In the genomic region with DNA sequence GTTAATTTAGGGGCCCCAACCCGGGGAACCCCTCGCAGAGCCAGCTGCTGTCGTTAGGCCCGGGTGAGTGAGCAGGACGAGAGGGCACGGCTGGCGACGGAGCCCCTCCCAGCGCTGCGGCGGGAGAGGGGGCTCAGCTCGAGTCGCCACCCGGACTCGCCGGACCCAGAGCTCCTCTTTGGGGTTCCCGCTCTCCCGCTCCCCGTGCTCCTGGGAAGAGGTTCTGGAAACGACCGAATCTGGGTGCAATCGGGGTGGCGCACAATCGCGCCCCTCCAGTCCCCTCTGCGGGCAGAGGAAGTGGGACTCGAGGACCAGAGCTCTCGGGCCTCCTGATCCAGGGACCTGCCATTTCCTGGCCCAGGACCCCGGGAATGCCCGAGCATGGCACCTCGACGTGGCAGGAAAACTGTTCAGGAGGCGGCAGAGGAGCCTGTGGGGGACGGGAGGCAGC, we compare ENCODE assay signal across 1 cellular context.
TF ChIP-seq lines count a peak whose summit lies in the region.

No MANE protein-coding gene starts in this region.

TF ChIP-seq in GM23338, 12 proteins besides CTCF, POLR2A, EP300 and RAD21:
- TF ChIP-seq, protein P1, sequence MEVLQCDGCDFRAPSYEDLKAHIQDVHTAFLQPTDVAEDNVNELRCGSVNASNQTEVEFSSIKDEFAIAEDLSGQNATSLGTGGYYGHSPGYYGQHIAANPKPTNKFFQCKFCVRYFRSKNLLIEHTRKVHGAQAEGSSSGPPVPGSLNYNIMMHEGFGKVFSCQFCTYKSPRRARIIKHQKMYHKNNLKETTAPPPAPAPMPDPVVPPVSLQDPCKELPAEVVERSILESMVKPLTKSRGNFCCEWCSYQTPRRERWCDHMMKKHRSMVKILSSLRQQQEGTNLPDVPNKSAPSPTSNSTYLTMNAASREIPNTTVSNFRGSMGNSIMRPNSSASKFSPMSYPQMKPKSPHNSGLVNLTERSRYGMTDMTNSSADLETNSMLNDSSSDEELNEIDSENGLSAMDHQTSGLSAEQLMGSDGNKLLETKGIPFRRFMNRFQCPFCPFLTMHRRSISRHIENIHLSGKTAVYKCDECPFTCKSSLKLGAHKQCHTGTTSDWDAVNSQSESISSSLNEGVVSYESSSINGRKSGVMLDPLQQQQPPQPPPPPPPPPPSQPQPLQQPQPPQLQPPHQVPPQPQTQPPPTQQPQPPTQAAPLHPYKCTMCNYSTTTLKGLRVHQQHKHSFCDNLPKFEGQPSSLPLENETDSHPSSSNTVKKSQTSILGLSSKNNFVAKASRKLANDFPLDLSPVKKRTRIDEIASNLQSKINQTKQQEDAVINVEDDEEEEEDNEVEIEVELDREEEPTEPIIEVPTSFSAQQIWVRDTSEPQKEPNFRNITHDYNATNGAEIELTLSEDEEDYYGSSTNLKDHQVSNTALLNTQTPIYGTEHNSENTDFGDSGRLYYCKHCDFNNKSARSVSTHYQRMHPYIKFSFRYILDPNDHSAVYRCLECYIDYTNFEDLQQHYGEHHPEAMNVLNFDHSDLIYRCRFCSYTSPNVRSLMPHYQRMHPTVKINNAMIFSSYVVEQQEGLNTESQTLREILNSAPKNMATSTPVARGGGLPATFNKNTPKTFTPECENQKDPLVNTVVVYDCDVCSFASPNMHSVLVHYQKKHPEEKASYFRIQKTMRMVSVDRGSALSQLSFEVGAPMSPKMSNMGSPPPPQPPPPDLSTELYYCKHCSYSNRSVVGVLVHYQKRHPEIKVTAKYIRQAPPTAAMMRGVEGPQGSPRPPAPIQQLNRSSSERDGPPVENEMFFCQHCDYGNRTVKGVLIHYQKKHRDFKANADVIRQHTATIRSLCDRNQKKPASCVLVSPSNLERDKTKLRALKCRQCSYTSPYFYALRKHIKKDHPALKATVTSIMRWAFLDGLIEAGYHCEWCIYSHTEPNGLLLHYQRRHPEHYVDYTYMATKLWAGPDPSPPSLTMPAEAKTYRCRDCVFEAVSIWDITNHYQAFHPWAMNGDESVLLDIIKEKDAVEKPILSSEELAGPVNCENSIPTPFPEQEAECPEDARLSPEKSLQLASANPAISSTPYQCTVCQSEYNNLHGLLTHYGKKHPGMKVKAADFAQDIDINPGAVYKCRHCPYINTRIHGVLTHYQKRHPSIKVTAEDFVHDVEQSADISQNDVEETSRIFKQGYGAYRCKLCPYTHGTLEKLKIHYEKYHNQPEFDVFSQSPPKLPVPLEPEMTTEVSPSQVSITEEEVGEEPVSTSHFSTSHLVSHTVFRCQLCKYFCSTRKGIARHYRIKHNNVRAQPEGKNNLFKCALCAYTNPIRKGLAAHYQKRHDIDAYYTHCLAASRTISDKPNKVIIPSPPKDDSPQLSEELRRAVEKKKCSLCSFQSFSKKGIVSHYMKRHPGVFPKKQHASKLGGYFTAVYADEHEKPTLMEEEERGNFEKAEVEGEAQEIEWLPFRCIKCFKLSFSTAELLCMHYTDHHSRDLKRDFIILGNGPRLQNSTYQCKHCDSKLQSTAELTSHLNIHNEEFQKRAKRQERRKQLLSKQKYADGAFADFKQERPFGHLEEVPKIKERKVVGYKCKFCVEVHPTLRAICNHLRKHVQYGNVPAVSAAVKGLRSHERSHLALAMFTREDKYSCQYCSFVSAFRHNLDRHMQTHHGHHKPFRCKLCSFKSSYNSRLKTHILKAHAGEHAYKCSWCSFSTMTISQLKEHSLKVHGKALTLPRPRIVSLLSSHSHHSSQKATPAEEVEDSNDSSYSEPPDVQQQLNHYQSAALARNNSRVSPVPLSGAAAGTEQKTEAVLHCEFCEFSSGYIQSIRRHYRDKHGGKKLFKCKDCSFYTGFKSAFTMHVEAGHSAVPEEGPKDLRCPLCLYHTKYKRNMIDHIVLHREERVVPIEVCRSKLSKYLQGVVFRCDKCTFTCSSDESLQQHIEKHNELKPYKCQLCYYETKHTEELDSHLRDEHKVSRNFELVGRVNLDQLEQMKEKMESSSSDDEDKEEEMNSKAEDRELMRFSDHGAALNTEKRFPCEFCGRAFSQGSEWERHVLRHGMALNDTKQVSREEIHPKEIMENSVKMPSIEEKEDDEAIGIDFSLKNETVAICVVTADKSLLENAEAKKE (CRISPR knock-in tag; IDR thresholded peaks at IDR 0.05), result no peak
- no peak for TF ChIP-seq EZH2 (IDR thresholded peaks at IDR 0.05; ENCODE audit: low read depth, unreplicated experiment)
- TF ChIP-seq, protein P2, sequence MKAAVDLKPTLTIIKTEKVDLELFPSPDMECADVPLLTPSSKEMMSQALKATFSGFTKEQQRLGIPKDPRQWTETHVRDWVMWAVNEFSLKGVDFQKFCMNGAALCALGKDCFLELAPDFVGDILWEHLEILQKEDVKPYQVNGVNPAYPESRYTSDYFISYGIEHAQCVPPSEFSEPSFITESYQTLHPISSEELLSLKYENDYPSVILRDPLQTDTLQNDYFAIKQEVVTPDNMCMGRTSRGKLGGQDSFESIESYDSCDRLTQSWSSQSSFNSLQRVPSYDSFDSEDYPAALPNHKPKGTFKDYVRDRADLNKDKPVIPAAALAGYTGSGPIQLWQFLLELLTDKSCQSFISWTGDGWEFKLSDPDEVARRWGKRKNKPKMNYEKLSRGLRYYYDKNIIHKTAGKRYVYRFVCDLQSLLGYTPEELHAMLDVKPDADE (IDR thresholded peaks at IDR 0.05), result no peak
- TF ChIP-seq NANOG (IDR thresholded peaks at IDR 0.05; ENCODE audit: borderline replicate concordance), result no peak
- TF ChIP-seq EZH2phosphoT487 (IDR thresholded peaks at IDR 0.05; ENCODE audit: unreplicated experiment), result no peak
- no peak for TF ChIP-seq JUNB (IDR thresholded peaks at IDR 0.05; ENCODE audit: unreplicated experiment)
- no peak for TF ChIP-seq POLR2AphosphoS5 (IDR thresholded peaks at IDR 0.05; ENCODE audit: low read depth)
- TF ChIP-seq ZNF331 (CRISPR knock-in tag; IDR thresholded peaks at IDR 0.05; ENCODE audit: low read depth), result no peak
- no peak for TF ChIP-seq ZNF114 (CRISPR knock-in tag; IDR thresholded peaks at IDR 0.05)
- no peak for TF ChIP-seq STAT1 (IDR thresholded peaks at IDR 0.05; ENCODE audit: unreplicated experiment)
- TF ChIP-seq, protein P3, sequence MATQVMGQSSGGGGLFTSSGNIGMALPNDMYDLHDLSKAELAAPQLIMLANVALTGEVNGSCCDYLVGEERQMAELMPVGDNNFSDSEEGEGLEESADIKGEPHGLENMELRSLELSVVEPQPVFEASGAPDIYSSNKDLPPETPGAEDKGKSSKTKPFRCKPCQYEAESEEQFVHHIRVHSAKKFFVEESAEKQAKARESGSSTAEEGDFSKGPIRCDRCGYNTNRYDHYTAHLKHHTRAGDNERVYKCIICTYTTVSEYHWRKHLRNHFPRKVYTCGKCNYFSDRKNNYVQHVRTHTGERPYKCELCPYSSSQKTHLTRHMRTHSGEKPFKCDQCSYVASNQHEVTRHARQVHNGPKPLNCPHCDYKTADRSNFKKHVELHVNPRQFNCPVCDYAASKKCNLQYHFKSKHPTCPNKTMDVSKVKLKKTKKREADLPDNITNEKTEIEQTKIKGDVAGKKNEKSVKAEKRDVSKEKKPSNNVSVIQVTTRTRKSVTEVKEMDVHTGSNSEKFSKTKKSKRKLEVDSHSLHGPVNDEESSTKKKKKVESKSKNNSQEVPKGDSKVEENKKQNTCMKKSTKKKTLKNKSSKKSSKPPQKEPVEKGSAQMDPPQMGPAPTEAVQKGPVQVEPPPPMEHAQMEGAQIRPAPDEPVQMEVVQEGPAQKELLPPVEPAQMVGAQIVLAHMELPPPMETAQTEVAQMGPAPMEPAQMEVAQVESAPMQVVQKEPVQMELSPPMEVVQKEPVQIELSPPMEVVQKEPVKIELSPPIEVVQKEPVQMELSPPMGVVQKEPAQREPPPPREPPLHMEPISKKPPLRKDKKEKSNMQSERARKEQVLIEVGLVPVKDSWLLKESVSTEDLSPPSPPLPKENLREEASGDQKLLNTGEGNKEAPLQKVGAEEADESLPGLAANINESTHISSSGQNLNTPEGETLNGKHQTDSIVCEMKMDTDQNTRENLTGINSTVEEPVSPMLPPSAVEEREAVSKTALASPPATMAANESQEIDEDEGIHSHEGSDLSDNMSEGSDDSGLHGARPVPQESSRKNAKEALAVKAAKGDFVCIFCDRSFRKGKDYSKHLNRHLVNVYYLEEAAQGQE (IDR thresholded peaks at IDR 0.05; ENCODE audit: unreplicated experiment), result no peak
- no peak for TF ChIP-seq CREB1 (CRISPR knock-in tag; IDR thresholded peaks at IDR 0.05; ENCODE audit: low read depth)
TF ChIP-seq in GM23338: peak in this region for 0.
